10 cellular contexts compared by ENCODE assay signal in genomic region chr11:73493838-73494598, GRCh38.
DNase-seq lines count a peak whose midpoint lies in the region; ATAC-seq, FAIRE-seq and TF ChIP-seq lines count a peak whose summit lies in the region.
"Had no signal": no experiment of that assay in that cellular context is flagged by ENCODE, and none has a peak within 500 bp of the region (broad histone marks: within the 10 kb centered on the region; RNA-seq: fewer than 3 reads in every experiment).

No MANE protein-coding gene starts in this region.

- H3K9ac ChIP-seq in endothelial cell of umbilical vein (replicated peaks; ENCODE audit: extremely low read depth, insufficient read depth, low read length) (no peak overlapping the region), liver (ENCODE audit: low read depth in 1 of 2, low read length in 2 of 2) (no peak overlapping the region)

- no peaks in the 10 kb centered on the region for H3K79me2 ChIP-seq in endothelial cell of umbilical vein (ENCODE audit: control insufficient read depth, insufficient read depth, low read length)

- no peak for TF ChIP-seq POLR2A in endothelial cell of umbilical vein (IDR thresholded peaks at IDR 0.05; ENCODE audit: low read depth, low read length)

- no peak overlapping the region for H2AFZ ChIP-seq in endothelial cell of umbilical vein (ENCODE audit: low read depth, low read length)

- H3K27ac Mint-ChIP-seq in CD8-positive, alpha-beta T cell: no peak overlapping the region
- H3K27ac Mint-ChIP-seq: activated naive CD4-positive, alpha-beta T cell treated with anti-CD3 and anti-CD28 coated beads for 36 hours had no signal

- dilution Hi-C loops in endothelial cell of umbilical vein (cut with MboI; ENCODE audit: extremely low pct_ligation_motif_present, low sequenced_read_pairs): no loop called here

- no peak overlapping the region for H3K4me3 ChIP-seq in MG63
- no peak overlapping the region for H3K4me3 ChIP-seq in endothelial cell of umbilical vein (replicated peaks in 1 of 3; ENCODE audit: insufficient read depth in 1 of 3, low read depth in 1 of 3, low read length in 3 of 3)
- no peak overlapping the region for H3K4me3 ChIP-seq in liver (ENCODE audit: low read depth in 1 of 3, low read length in 3 of 3)
- H3K4me3 ChIP-seq in CD8-positive, alpha-beta T cell (ENCODE audit: low read depth, low read length): no peak overlapping the region

- H3K27ac ChIP-seq in endothelial cell of umbilical vein (ENCODE audit: insufficient read depth, low read depth, low read length): no peak overlapping the region
- peak overlapping the region; percentile 0 to 54 for H3K27ac ChIP-seq in liver (ENCODE audit: low read depth in 1 of 2, low read length in 2 of 2)
- H3K27ac ChIP-seq in CD8-positive, alpha-beta T cell (ENCODE audit: low read depth, low read length): no peak overlapping the region

- no TSS peak for BruUV-seq in endothelial cell of umbilical vein (replicated peaks; lab: Mats Ljungman, UMichigan)

- no peaks in the 10 kb centered on the region for H3K9me1 ChIP-seq in endothelial cell of umbilical vein (replicated peaks; ENCODE audit: control insufficient read depth, extremely low read depth, insufficient read depth, low read length)

- no peaks in the 10 kb centered on the region for H3K9me3 ChIP-seq in MG63
- no peaks in the 10 kb centered on the region for H3K9me3 ChIP-seq in endothelial cell of umbilical vein (replicated peaks; ENCODE audit: control insufficient read depth, insufficient read depth, low read length)
- H3K9me3 ChIP-seq in liver (ENCODE audit: control insufficient read depth in 4 of 4, low read length in 3 of 4): no peaks in the 10 kb centered on the region
- no peaks in the 10 kb centered on the region for H3K9me3 ChIP-seq in CD8-positive, alpha-beta T cell (ENCODE audit: low read length)

- no peaks in the 10 kb centered on the region for H4K20me1 ChIP-seq in endothelial cell of umbilical vein (replicated peaks; ENCODE audit: control insufficient read depth, extremely low read depth, insufficient read depth, low read length)

- ATAC-seq in GM18520 (IDR thresholded peaks at IDR 0.05; ENCODE audit: unreplicated experiment) (no peak), HG03354 (IDR thresholded peaks at IDR 0.05; ENCODE audit: poor library complexity, severe bottlenecking, unreplicated experiment) (no peak)
- ATAC-seq in CD8-positive, alpha-beta T cell: no peak

- WGBS in liver: 94% methylated on average over 2 of the region's 2 CpGs

- H3K4me2 ChIP-seq in endothelial cell of umbilical vein (ENCODE audit: insufficient read depth, low read length): no peak overlapping the region

- POLR2A ChIA-PET in endothelial cell of umbilical vein (lab: Charles Lee): interaction anchor here (0.5 kb wide), 1 partner anchor 21 kb away, joined by 3 read pairs; no protein-coding TSS in a partner anchor
- POLR2A ChIA-PET in CD8-positive, alpha-beta T cell (lab: Charles Lee): interaction anchor here (0.6 kb wide), 1 partner anchor 12 kb away, joined by 3 read pairs; no protein-coding TSS in a partner anchor

- peaks cover 2% of the 10 kb centered on the region for H3K4me1 Mint-ChIP-seq in CD8-positive, alpha-beta T cell (ENCODE audit: low read depth)

- peaks cover 23% of the 10 kb centered on the region for H3K36me3 Mint-ChIP-seq in CD8-positive, alpha-beta T cell

- intact Hi-C loops in endothelial cell of umbilical vein (cut with micrococcal nuclease): no loop called here
- intact Hi-C loops in CD8-positive, alpha-beta T cell (cut with DNase I, micrococcal nuclease): no loop called here

- H3K4me3 Mint-ChIP-seq in CD8-positive, alpha-beta T cell: no peak overlapping the region
- H3K4me3 Mint-ChIP-seq: activated naive CD4-positive, alpha-beta T cell treated with anti-CD3 and anti-CD28 coated beads for 36 hours had no signal

- peak; percentile 88 for DNase-seq in AG08395 (ENCODE audit: low spot score)
- peak; percentile 88 for DNase-seq in MG63
- peak; percentile 27 for DNase-seq in endothelial cell of umbilical vein (ENCODE audit: low read depth, low spot score)
- no peak for DNase-seq in CD8-positive, alpha-beta T cell
- DNase-seq in KG1 (lab: John Stamatoyannopoulos, UW): no peak
- DNase-seq: activated naive CD4-positive, alpha-beta T cell treated with anti-CD3 and anti-CD28 coated beads for 36 hours had no signal

- H3K27me3 ChIP-seq in MG63: no peaks in the 10 kb centered on the region
- no peaks in the 10 kb centered on the region for H3K27me3 ChIP-seq in endothelial cell of umbilical vein (ENCODE audit: control insufficient read depth in 2 of 2, insufficient read depth in 2 of 2, low read length in 2 of 2)
- H3K27me3 ChIP-seq in liver (ENCODE audit: control insufficient read depth in 4 of 4, insufficient read depth in 4 of 4, low read length in 3 of 4): no peaks in the 10 kb centered on the region
- no peaks in the 10 kb centered on the region for H3K27me3 ChIP-seq in CD8-positive, alpha-beta T cell (ENCODE audit: insufficient read depth, low read length)

- peak in 1 of 2 donors; percentile 7 for TF ChIP-seq RAD21 in liver (IDR thresholded peaks at IDR 0.05)

- no peaks in the 10 kb centered on the region for H3K27me3 Mint-ChIP-seq in CD8-positive, alpha-beta T cell (ENCODE audit: low read depth)

- CTCF ChIA-PET in endothelial cell of umbilical vein (lab: Charles Lee): interaction anchor here (1.0 to 1.5 kb wide), 2 partner anchors 15 to 136 kb away, joined by 4 read pairs; no protein-coding TSS in a partner anchor
- CTCF ChIA-PET in CD8-positive, alpha-beta T cell (lab: Charles Lee): no interaction called here

- FAIRE-seq in endothelial cell of umbilical vein (lab: Jason Lieb, UNC): no peak
- FAIRE-seq: D721Med had no signal

- H3K4me1 ChIP-seq in endothelial cell of umbilical vein (ENCODE audit: control insufficient read depth, extremely low read depth, insufficient read depth, low read length) (no peaks in the 10 kb centered on the region), liver (ENCODE audit: control insufficient read depth in 4 of 4, insufficient read depth in 4 of 4, low read length in 3 of 4) (peaks cover 3 to 27% (median 16%) of the 10 kb centered on the region in 4 donors)
- no peaks in the 10 kb centered on the region for H3K4me1 ChIP-seq in CD8-positive, alpha-beta T cell (ENCODE audit: insufficient read depth, low read length)

- TF ChIP-seq CTCF in endothelial cell of umbilical vein (IDR thresholded peaks at IDR 0.05; ENCODE audit: extremely low read depth in 1 of 2, insufficient read depth in 1 of 2, low read depth in 1 of 2, low read length in 2 of 2) (no peak), liver (IDR thresholded peaks at IDR 0.05; ENCODE audit: low read depth, low read length, missing input control) (no peak)
- TF ChIP-seq CTCF in CD8-positive, alpha-beta T cell (IDR thresholded peaks at IDR 0.05): no peak

- H3K9me3 Mint-ChIP-seq in CD8-positive, alpha-beta T cell: peaks cover 3% of the 10 kb centered on the region
- H3K9me3 Mint-ChIP-seq: activated naive CD4-positive, alpha-beta T cell treated with anti-CD3 and anti-CD28 coated beads for 36 hours had no signal

- H3K36me3 ChIP-seq in MG63 (no peaks in the 10 kb centered on the region), endothelial cell of umbilical vein (ENCODE audit: control insufficient read depth in 2 of 2, extremely low read depth in 1 of 2, insufficient read depth in 2 of 2, low read length in 2 of 2) (no peaks in the 10 kb centered on the region), liver (ENCODE audit: control insufficient read depth in 4 of 4, insufficient read depth in 3 of 4, low read depth in 1 of 4, low read length in 3 of 4) (no peaks in the 10 kb centered on the region)
- no peaks in the 10 kb centered on the region for H3K36me3 ChIP-seq in CD8-positive, alpha-beta T cell (ENCODE audit: insufficient read depth, low read length)

TF ChIP-seq in endothelial cell of umbilical vein, 7 proteins besides CTCF, POLR2A, EP300 and RAD21:
- TF ChIP-seq FOS (IDR thresholded peaks at IDR 0.05; ENCODE audit: borderline replicate concordance, insufficient read depth, low read length) (no peak), MAX (IDR thresholded peaks at IDR 0.05; ENCODE audit: insufficient read depth, insufficient read length) (no peak), GATA2 (IDR thresholded peaks at IDR 0.05; ENCODE audit: insufficient read depth, insufficient read length, low read depth, low read length) (no peak), EZH2 (IDR thresholded peaks at IDR 0.05; ENCODE audit: borderline replicate concordance, low read depth, low read length, severe bottlenecking) (no peak), MYC (IDR thresholded peaks at IDR 0.05; ENCODE audit: low read depth, low read length) (no peak), JUN (IDR thresholded peaks at IDR 0.05; ENCODE audit: borderline replicate concordance, insufficient read depth, insufficient read length, low read depth) (no peak), POLR2AphosphoS5 (IDR thresholded peaks at IDR 0.05; ENCODE audit: insufficient read depth, low read depth, low read length) (no peak)

TF ChIP-seq in liver, 16 proteins besides CTCF, POLR2A, EP300 and RAD21 (continues in another document):
- TF ChIP-seq SP1 (IDR thresholded peaks at IDR 0.05) (peak; percentile 41), EGR1 (IDR thresholded peaks at IDR 0.05; ENCODE audit: low read depth in 2 of 2) (no peak), JUND (IDR thresholded peaks at IDR 0.05) (peak; percentile 72 to 88), RXRA (IDR thresholded peaks at IDR 0.05) (peak in 1 of 2 donors; percentile 52), MAX (IDR thresholded peaks at IDR 0.05) (no peak), HNF4A (conservative IDR thresholded peaks at IDR 0.05) (peak; percentile 88 to 94), TAF1 (conservative IDR thresholded peaks at IDR 0.05) (no peak), NR2F2 (IDR thresholded peaks at IDR 0.05) (no peak), GABPA (IDR thresholded peaks at IDR 0.05 in 1 of 2, conservative IDR thresholded peaks at IDR 0.05 in 1 of 2) (no peak)

Comparison
In these comparisons a context has a peak if more than half of its experiments do, and no peak if none do; other contexts are left out.
1. DNase-seq: peak in AG08395 (single experiment), MG63 (single experiment) and endothelial cell of umbilical vein (single experiment); none in CD8-positive, alpha-beta T cell (0 of 7) and KG1 (single experiment).
2. H3K27ac ChIP-seq: peak in liver (2 of 2); none in endothelial cell of umbilical vein (single experiment) and CD8-positive, alpha-beta T cell (single experiment).